1 cellular context compared by ENCODE assay signal in genomic region chr7:143292873-143293272, GRCh38.
A peak's percentile ranks its signal among the peaks of the same experiment; 100 is the strongest.
TF ChIP-seq lines count a peak whose summit lies in the region.

No MANE protein-coding gene starts in this region.

TF ChIP-seq in K562, 482 proteins besides CTCF, POLR2A, EP300 and RAD21 (continued from another document):
- no peak for TF ChIP-seq E2F4 (CRISPR knock-in tag; IDR thresholded peaks at IDR 0.05; ENCODE audit: low read depth)
- TF ChIP-seq ARID4B (CRISPR knock-in tag; IDR thresholded peaks at IDR 0.05), result peak; percentile 20; the same call in 1 of the 2 replicates
